In genomic region chr11:1869427-1870325, GRCh38 we compare ENCODE assay signal across 11 cellular contexts. TPM values are rescaled to one million over a fixed set of nuclear protein-coding genes. Genes with fewer than 3 reads are reported as not detected.
DNase-seq lines count a peak whose midpoint lies in the region; ATAC-seq and TF ChIP-seq lines count a peak whose summit lies in the region.
"Had no signal": no experiment of that assay in that cellular context is flagged by ENCODE, and none has a peak within 500 bp of the region (broad histone marks: within the 10 kb centered on the region; RNA-seq: fewer than 3 reads in every experiment).

No MANE protein-coding gene starts in this region.

- H3K4me1 ChIP-seq in mammary epithelial cell (ENCODE audit: insufficient read depth, low read length) (peaks cover 19% of the 10 kb centered on the region), vagina (peaks cover 91% of the 10 kb centered on the region)

- no peak overlapping the region for H3K9ac ChIP-seq in mammary epithelial cell (ENCODE audit: insufficient read depth, low read length)

- no peak overlapping the region for H2AFZ ChIP-seq in mammary epithelial cell (ENCODE audit: low read depth, low read length)

- in situ Hi-C loops in T47D (cut with HindIII; ENCODE audit: low pct_unique_long_range_greater_than_20kb, low sequenced_read_pairs) (no loop called here), mammary epithelial cell (cut with MboI; ENCODE audit: low sequenced_read_pairs in 2 of 2) (no loop called here)

- H3K4me1 Mint-ChIP-seq in WTC11, result no peaks in the 10 kb centered on the region; the same call in 1 of the 2 replicates
- H3K4me1 Mint-ChIP-seq in memory B cell, result peaks cover 59% of the 10 kb centered on the region
- no peaks in the 10 kb centered on the region for H3K4me1 Mint-ChIP-seq in glutamatergic neuron (ENCODE audit: low read depth, unreplicated experiment)
- H3K4me1 Mint-ChIP-seq in HFFc6 (ENCODE audit: low read depth), result no peaks in the 10 kb centered on the region

- no peak overlapping the region for H3K4me3 Mint-ChIP-seq in WTC11
- H3K4me3 Mint-ChIP-seq in memory B cell, result peak overlapping the region; percentile 54
- H3K4me3 Mint-ChIP-seq in glutamatergic neuron (ENCODE audit: unreplicated experiment), result no peak overlapping the region
- no peak overlapping the region for H3K4me3 Mint-ChIP-seq in HFFc6

- H3K27ac Mint-ChIP-seq in WTC11 (no peak overlapping the region), memory B cell (peak overlapping the region; percentile 91), glutamatergic neuron (ENCODE audit: unreplicated experiment) (no peak overlapping the region), HFFc6 (no peak overlapping the region)

- H4K20me1 ChIP-seq in mammary epithelial cell (ENCODE audit: insufficient read depth, low read length), result no peaks in the 10 kb centered on the region

- H3K4me3 ChIP-seq in mammary epithelial cell (replicated peaks in 1 of 3; ENCODE audit: insufficient read depth in 1 of 3, low read depth in 2 of 3, low read length in 3 of 3) (no peak overlapping the region), vagina (peak overlapping the region; percentile 47 to 50)

- TF ChIP-seq CTCF in mammary epithelial cell (conservative IDR thresholded peaks at IDR 0.05 in 1 of 2, IDR thresholded peaks at IDR 0.05 in 1 of 2; ENCODE audit: extremely low read depth in 1 of 2, insufficient read depth in 1 of 2, low read depth in 1 of 2, low read length in 2 of 2) (no peak), WTC11 (IDR thresholded peaks at IDR 0.05) (no peak), vagina (IDR thresholded peaks at IDR 0.05) (no peak), glutamatergic neuron (IDR thresholded peaks at IDR 0.05; ENCODE audit: partially characterized antibody, unreplicated experiment) (no peak), HFFc6 (IDR thresholded peaks at IDR 0.05) (no peak)

- H3K27ac ChIP-seq in mammary epithelial cell (ENCODE audit: insufficient read depth, low read depth, low read length) (no peak overlapping the region), vagina (peak overlapping the region; percentile 96)

- CTCF ChIA-PET in mammary epithelial cell (lab: Charles Lee; ENCODE audit: low non-redundant PET), result no interaction called here
- CTCF ChIA-PET in WTC11 (lab: Charles Lee), result interaction anchor here (0.7 to 3.0 kb wide), 9 partner anchors 13 to 281 kb away, joined by 3 to 18 read pairs (median 5); no protein-coding TSS in a partner anchor

- no TSS peak for BruUV-seq in mammary epithelial cell (replicated peaks; lab: Mats Ljungman, UMichigan)

- dilution Hi-C loops in mammary epithelial cell (cut with HindIII; ENCODE audit: low sequenced_read_pairs), result loop anchor here (5.0 kb wide), 2 partner anchors 247 to 283 kb away; partner anchors contain the start of gene KRTAP5-4

- no peak overlapping the region for H3K4me2 ChIP-seq in mammary epithelial cell (ENCODE audit: insufficient read depth, low read depth, low read length)

- no peaks in the 10 kb centered on the region for H3K27me3 Mint-ChIP-seq in WTC11 (ENCODE audit: low read depth)
- H3K27me3 Mint-ChIP-seq in memory B cell, result no peaks in the 10 kb centered on the region
- peaks cover 8% of the 10 kb centered on the region for H3K27me3 Mint-ChIP-seq in glutamatergic neuron (ENCODE audit: unreplicated experiment)
- H3K27me3 Mint-ChIP-seq in HFFc6 (ENCODE audit: insufficient read depth), result peaks cover 3% of the 10 kb centered on the region

- H3K27me3 ChIP-seq in mammary epithelial cell (ENCODE audit: insufficient read depth, low read length) (no peaks in the 10 kb centered on the region), vagina (no peaks in the 10 kb centered on the region)

- H3K9me3 ChIP-seq in mammary epithelial cell (replicated peaks; ENCODE audit: insufficient read depth, low read length) (no peaks in the 10 kb centered on the region), vagina (no peaks in the 10 kb centered on the region)

- intact Hi-C loops in mammary epithelial cell (cut with micrococcal nuclease) (no loop called here), vagina (cut with DNase I) (no loop called here)

- DNase-seq in T47D (ENCODE audit: low read depth in 1 of 2, low spot score in 1 of 2) (peak; percentile 49 to 77), mammary epithelial cell (no peak), WTC11 (ENCODE audit: low spot score) (peak; percentile 26), memory B cell (ENCODE audit: low spot score in 2 of 2) (no peak), vagina (ENCODE audit: extremely low spot score in 2 of 2) (no peak), glutamatergic neuron (no peak), hypothalamus (lab: John Stamatoyannopoulos, UW) (no peak), HFFc6 (no peak)
- DNase-seq: DND-41, mesendoderm, NCI-H774 had no signal

- ATAC-seq in WTC11 (peak; percentile 53; the same call in 1 of the 2 replicates), memory B cell (ENCODE audit: low read depth) (no peak)

- POLR2A ChIA-PET in WTC11 (lab: Charles Lee), result no interaction called here

- TF ChIP-seq POLR2A in vagina (IDR thresholded peaks at IDR 0.05), result no peak

- 87% methylated on average over 5 of the region's 34 CpGs for WGBS in mammary epithelial cell (ENCODE audit: low coverage, missing lambda C conversion rate)

- no peaks in the 10 kb centered on the region for H3K9me3 Mint-ChIP-seq in WTC11
- H3K9me3 Mint-ChIP-seq in memory B cell, result no peaks in the 10 kb centered on the region
- no peaks in the 10 kb centered on the region for H3K9me3 Mint-ChIP-seq in glutamatergic neuron (ENCODE audit: unreplicated experiment)
- H3K9me3 Mint-ChIP-seq in HFFc6, result no peaks in the 10 kb centered on the region

- H3K36me3 Mint-ChIP-seq in WTC11, result no peaks in the 10 kb centered on the region
- H3K36me3 Mint-ChIP-seq in memory B cell, result peaks cover 11% of the 10 kb centered on the region
- no peaks in the 10 kb centered on the region for H3K36me3 Mint-ChIP-seq in glutamatergic neuron (ENCODE audit: unreplicated experiment)
- no peaks in the 10 kb centered on the region for H3K36me3 Mint-ChIP-seq in HFFc6 (ENCODE audit: low read depth)

- no peaks in the 10 kb centered on the region for H3K79me2 ChIP-seq in mammary epithelial cell (ENCODE audit: insufficient read depth, low read length)

- H3K36me3 ChIP-seq in mammary epithelial cell (ENCODE audit: insufficient read depth, low read length), result no peaks in the 10 kb centered on the region
- H3K36me3 ChIP-seq in vagina, result no peaks in the 10 kb centered on the region

RNA-seq across cellular contexts. Expression of gene LSP1, which starts 16.8 kb away (rescaled TPM):
- total RNA-seq in mammary epithelial cell (1 to 10 TPM in 1 of 2 donors, under 1 TPM in 1; 0.17 to 2.0 TPM), WTC11 (2021) (0.77 to 1.7 TPM (median 1.0 TPM) in 3 replicates), vagina (32.7 TPM), glutamatergic neuron (ENCODE audit: unreplicated experiment) (2.5 TPM)
- not detected for polyA plus RNA-seq in mammary epithelial cell
- not detected for polyA minus RNA-seq in mammary epithelial cell
- total RNA-seq in HFFc6 (2021; fragmentation: NEBNext Ultra II Directional; extraction: Animal tissue kit (Norgen Biotek cat#: 25700)), result 1 to 10 TPM in 1 of 6 experiments, under 1 TPM in 3, not detected in 2; 0.18 to 2.6 (median 0.27) TPM

RNA-seq across cellular contexts. Expression of gene PRR33, which starts 22.0 kb away (rescaled TPM):
- not detected for total RNA-seq in mammary epithelial cell
- polyA plus RNA-seq in mammary epithelial cell, result not detected
- not detected for polyA minus RNA-seq in mammary epithelial cell
- total RNA-seq in WTC11 (2021), result not detected in 3 replicates
- not detected for total RNA-seq in vagina
- not detected for total RNA-seq in glutamatergic neuron (ENCODE audit: unreplicated experiment)
- total RNA-seq in HFFc6 (2021; fragmentation: NEBNext Ultra II Directional; extraction: Animal tissue kit (Norgen Biotek cat#: 25700)), result not detected

RNA-seq across cellular contexts. Expression of gene TNNI2, which starts 30.9 kb away (rescaled TPM):
- total RNA-seq in mammary epithelial cell (10 to 100 TPM in 1 of 2 donors, 1 to 10 TPM in 1; 8.8 to 44.7 TPM), WTC11 (2021) (0.41 TPM in 1 of 3 replicates, not detected in the others), vagina (not detected), glutamatergic neuron (ENCODE audit: unreplicated experiment) (not detected)
- polyA plus RNA-seq in mammary epithelial cell, result 34.8 TPM
- polyA minus RNA-seq in mammary epithelial cell, result 4.3 TPM
- total RNA-seq in HFFc6 (2021; fragmentation: NEBNext Ultra II Directional; extraction: Animal tissue kit (Norgen Biotek cat#: 25700)), result not detected

RNA-seq across cellular contexts. Expression of gene SYT8, which starts 34.9 kb away (rescaled TPM):
- 100 to 1,000 TPM; 103 to 209 TPM for total RNA-seq in mammary epithelial cell
- polyA plus RNA-seq in mammary epithelial cell, result 57.2 TPM
- 4.9 TPM for polyA minus RNA-seq in mammary epithelial cell
- 0.37 TPM in 1 of 3 replicates, not detected in the others for total RNA-seq in WTC11 (2021)
- 1.2 TPM for total RNA-seq in vagina
- total RNA-seq in glutamatergic neuron (ENCODE audit: unreplicated experiment), result not detected
- total RNA-seq in HFFc6 (2021; fragmentation: NEBNext Ultra II Directional; extraction: Animal tissue kit (Norgen Biotek cat#: 25700)), result not detected

RNA-seq across cellular contexts. Expression of gene TNNT3, which starts 49.8 kb away (rescaled TPM):
- total RNA-seq in mammary epithelial cell (not detected), WTC11 (2021) (not detected in 3 replicates), vagina (20.4 TPM), glutamatergic neuron (ENCODE audit: unreplicated experiment) (not detected)
- not detected for polyA plus RNA-seq in mammary epithelial cell
- polyA minus RNA-seq in mammary epithelial cell, result not detected
- not detected for total RNA-seq in HFFc6 (2021; fragmentation: NEBNext Ultra II Directional; extraction: Animal tissue kit (Norgen Biotek cat#: 25700))

Comparison
In these comparisons a context has a peak if more than half of its experiments do, and no peak if none do; other contexts are left out.
1. DNase-seq: peak in T47D (2 of 2) and WTC11 (single experiment); none in mammary epithelial cell (single experiment), memory B cell (0 of 2), vagina (0 of 2), glutamatergic neuron (single experiment), hypothalamus (0 of 51) and HFFc6 (single experiment).
2. H3K4me3 ChIP-seq: peak in vagina (2 of 2); none in mammary epithelial cell (0 of 3).